In the genomic region with DNA sequence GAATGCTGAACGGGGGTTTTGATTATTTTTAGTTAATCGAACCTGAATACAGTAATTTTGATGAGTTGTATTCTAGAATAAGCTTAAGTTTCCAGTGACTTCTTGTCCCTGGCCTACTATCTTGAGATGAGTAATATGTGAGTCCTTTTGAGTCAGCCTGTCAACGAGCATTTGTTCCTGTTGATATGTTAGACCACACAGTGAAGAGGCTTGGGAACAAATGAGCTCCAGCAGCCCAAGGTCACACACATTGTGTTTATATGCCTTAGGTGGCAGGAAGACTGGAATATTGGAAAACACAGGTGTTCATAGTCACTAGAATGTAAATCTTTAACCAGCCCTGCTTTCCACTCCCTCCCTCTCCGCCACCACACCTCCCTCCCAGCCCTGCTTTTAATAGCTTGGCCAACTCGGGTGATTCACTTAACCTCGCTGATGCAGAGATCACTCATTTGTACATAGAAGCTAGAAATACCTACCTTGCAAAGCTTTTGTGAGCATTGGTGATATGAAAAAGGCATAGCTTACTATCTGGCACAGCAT, we compare ENCODE assay signal across 3 cellular contexts.
A peak's percentile ranks its signal among the peaks of the same experiment; 100 is the strongest.
TF ChIP-seq lines count a peak whose summit lies in the region.

No MANE protein-coding gene starts in this region.

TF ChIP-seq in A549, 52 proteins besides CTCF, POLR2A, EP300 and RAD21:
- TF ChIP-seq FOSL2 (IDR thresholded peaks at IDR 0.05) = peak; percentile 40
- TF ChIP-seq FOSL2 (CRISPR knock-in tag; IDR thresholded peaks at IDR 0.05) = 0 out of 2 replicates have a peak, but pooled peaks have one; percentile 2
- TF ChIP-seq JUNB (IDR thresholded peaks at IDR 0.05) = peak; percentile 73
- TF ChIP-seq, protein P1, sequence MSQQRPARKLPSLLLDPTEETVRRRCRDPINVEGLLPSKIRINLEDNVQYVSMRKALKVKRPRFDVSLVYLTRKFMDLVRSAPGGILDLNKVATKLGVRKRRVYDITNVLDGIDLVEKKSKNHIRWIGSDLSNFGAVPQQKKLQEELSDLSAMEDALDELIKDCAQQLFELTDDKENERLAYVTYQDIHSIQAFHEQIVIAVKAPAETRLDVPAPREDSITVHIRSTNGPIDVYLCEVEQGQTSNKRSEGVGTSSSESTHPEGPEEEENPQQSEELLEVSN (IDR thresholded peaks at IDR 0.05; ENCODE audit: borderline replicate concordance, low read depth) = no peak

TF ChIP-seq in HepG2, 621 proteins besides CTCF, POLR2A, EP300 and RAD21 (continues in another document):
- TF ChIP-seq ZNF260 (CRISPR knock-in tag; IDR thresholded peaks at IDR 0.05; ENCODE audit: borderline replicate concordance, low read depth) = no peak
- TF ChIP-seq ARID2 (CRISPR knock-in tag; IDR thresholded peaks at IDR 0.05; ENCODE audit: borderline replicate concordance) = no peak
- peak; percentile 55 for TF ChIP-seq CEBPG (CRISPR knock-in tag; IDR thresholded peaks at IDR 0.05)
- peak; percentile 90 for TF ChIP-seq FOXK1 (CRISPR knock-in tag; IDR thresholded peaks at IDR 0.05; ENCODE audit: borderline replicate concordance, low read depth)
- peak; percentile 76 for TF ChIP-seq KAT8 (CRISPR knock-in tag; IDR thresholded peaks at IDR 0.05)
- TF ChIP-seq SMAD3 (CRISPR knock-in tag; IDR thresholded peaks at IDR 0.05) = peak; percentile 96; the same call in 1 of the 2 replicates
- TF ChIP-seq, protein P2, sequence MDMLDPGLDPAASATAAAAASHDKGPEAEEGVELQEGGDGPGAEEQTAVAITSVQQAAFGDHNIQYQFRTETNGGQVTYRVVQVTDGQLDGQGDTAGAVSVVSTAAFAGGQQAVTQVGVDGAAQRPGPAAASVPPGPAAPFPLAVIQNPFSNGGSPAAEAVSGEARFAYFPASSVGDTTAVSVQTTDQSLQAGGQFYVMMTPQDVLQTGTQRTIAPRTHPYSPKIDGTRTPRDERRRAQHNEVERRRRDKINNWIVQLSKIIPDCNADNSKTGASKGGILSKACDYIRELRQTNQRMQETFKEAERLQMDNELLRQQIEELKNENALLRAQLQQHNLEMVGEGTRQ (IDR thresholded peaks at IDR 0.05; ENCODE audit: low read depth, low read length) = no peak
- TF ChIP-seq, protein P2 (CRISPR knock-in tag; IDR thresholded peaks at IDR 0.05; ENCODE audit: borderline replicate concordance) = no peak
- TF ChIP-seq TARDBP (CRISPR knock-in tag; IDR thresholded peaks at IDR 0.05) = peak; percentile 69; the same call in 1 of the 2 replicates
- no peak for TF ChIP-seq MXD3 (CRISPR knock-in tag; IDR thresholded peaks at IDR 0.05)
- TF ChIP-seq CAMTA2 (CRISPR knock-in tag; IDR thresholded peaks at IDR 0.05; ENCODE audit: borderline replicate concordance) = no peak
- TF ChIP-seq RBAK (CRISPR knock-in tag; IDR thresholded peaks at IDR 0.05) = peak; percentile 98
- TF ChIP-seq ZNF431 (CRISPR knock-in tag; IDR thresholded peaks at IDR 0.05; ENCODE audit: borderline replicate concordance, low read depth) = no peak; the same call in 1 of the 2 replicates
- TF ChIP-seq ZSCAN29 (CRISPR knock-in tag; conservative IDR thresholded peaks at IDR 0.05) = peak; percentile 92
- TF ChIP-seq ZNF350 (CRISPR knock-in tag; IDR thresholded peaks at IDR 0.05; ENCODE audit: borderline replicate concordance, low read depth) = peak; percentile 72
- TF ChIP-seq PHF5A (CRISPR knock-in tag; IDR thresholded peaks at IDR 0.05; ENCODE audit: low read depth, unreplicated experiment) = peak; percentile 76
- TF ChIP-seq, protein P3, sequence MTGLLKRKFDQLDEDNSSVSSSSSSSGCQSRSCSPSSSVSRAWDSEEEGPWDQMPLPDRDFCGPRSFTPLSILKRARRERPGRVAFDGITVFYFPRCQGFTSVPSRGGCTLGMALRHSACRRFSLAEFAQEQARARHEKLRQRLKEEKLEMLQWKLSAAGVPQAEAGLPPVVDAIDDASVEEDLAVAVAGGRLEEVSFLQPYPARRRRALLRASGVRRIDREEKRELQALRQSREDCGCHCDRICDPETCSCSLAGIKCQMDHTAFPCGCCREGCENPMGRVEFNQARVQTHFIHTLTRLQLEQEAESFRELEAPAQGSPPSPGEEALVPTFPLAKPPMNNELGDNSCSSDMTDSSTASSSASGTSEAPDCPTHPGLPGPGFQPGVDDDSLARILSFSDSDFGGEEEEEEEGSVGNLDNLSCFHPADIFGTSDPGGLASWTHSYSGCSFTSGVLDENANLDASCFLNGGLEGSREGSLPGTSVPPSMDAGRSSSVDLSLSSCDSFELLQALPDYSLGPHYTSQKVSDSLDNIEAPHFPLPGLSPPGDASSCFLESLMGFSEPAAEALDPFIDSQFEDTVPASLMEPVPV (CRISPR knock-in tag; IDR thresholded peaks at IDR 0.05) = no peak
- peak; percentile 53; the same call in 1 of the 2 replicates for TF ChIP-seq ZNF788 (CRISPR knock-in tag; IDR thresholded peaks at IDR 0.05; ENCODE audit: borderline replicate concordance)
- peak; percentile 67; the same call in 1 of the 2 replicates for TF ChIP-seq ARNTL (CRISPR knock-in tag; IDR thresholded peaks at IDR 0.05)
- TF ChIP-seq NCOA2 (CRISPR knock-in tag; IDR thresholded peaks at IDR 0.05) = peak; percentile 81
- TF ChIP-seq KDM3A (CRISPR knock-in tag; IDR thresholded peaks at IDR 0.05; ENCODE audit: low read depth) = peak; percentile 47; the same call in 1 of the 2 replicates
- TF ChIP-seq TOE1 (CRISPR knock-in tag; IDR thresholded peaks at IDR 0.05) = peak; percentile 77; the same call in 1 of the 2 replicates
- TF ChIP-seq ZNF513 (CRISPR knock-in tag; conservative IDR thresholded peaks at IDR 0.05) = no peak
- TF ChIP-seq, protein P4, sequence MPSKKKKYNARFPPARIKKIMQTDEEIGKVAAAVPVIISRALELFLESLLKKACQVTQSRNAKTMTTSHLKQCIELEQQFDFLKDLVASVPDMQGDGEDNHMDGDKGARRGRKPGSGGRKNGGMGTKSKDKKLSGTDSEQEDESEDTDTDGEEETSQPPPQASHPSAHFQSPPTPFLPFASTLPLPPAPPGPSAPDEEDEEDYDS (CRISPR knock-in tag; IDR thresholded peaks at IDR 0.05) = peak; percentile 95

TF ChIP-seq in GM12891, 5 proteins besides CTCF, POLR2A, EP300 and RAD21:
- TF ChIP-seq POU2F2 (IDR thresholded peaks at IDR 0.05; ENCODE audit: low read depth, low read length) (no peak), POLR2AphosphoS5 (IDR thresholded peaks at IDR 0.05; ENCODE audit: low read depth, low read length) (no peak)
